Comparison of ENCODE assay signal across 23 cellular contexts in the genomic region with DNA sequence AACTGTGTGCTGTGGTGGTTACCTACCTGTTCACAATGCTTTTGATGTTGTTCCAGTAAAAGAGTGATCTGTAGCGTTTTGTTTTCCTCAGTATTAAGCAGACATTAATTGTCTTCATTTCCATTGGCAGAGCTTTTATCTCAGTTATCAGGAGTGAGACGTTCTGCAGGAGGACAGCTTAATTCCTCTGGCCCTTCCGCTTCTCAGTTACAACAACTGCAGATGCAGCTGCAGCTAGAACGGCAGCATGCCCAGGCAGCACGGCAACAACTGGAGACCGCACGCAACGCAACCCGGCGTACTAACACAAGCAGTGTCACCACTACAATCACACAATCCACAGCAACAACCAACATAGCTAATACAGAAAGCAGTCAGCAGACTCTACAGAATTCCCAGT.
A peak's percentile ranks its signal among the peaks of the same experiment; 100 is the strongest.
DNase-seq lines count a peak whose midpoint lies in the region; ATAC-seq and TF ChIP-seq lines count a peak whose summit lies in the region.
"Had no signal": no experiment of that assay in that cellular context is flagged by ENCODE, and none has a peak within 500 bp of the region (broad histone marks: within the 10 kb centered on the region; RNA-seq: fewer than 3 reads in every experiment).

No MANE protein-coding gene starts in this region.

- no peak for DNase-seq in activated naive CD4-positive, alpha-beta T cell treated with Interleukin-2 at 50 U/mL for 16 hours
- no peak for DNase-seq in RWPE1 (ENCODE audit: low spot score)
- no peak for DNase-seq in endodermal cell
- DNase-seq in progenitor cell of endocrine pancreas (ENCODE audit: low spot score, unreplicated experiment) = no peak
- no peak for DNase-seq in posterior cingulate gyrus
- DNase-seq: ACHN; Caco-2; CD4-positive, alpha-beta memory T cell; DMS 273 treated with DMSO at 0.1 percent for 48 hours; DND-41; GM23248; Kasumi-1; NCI-H1694; NCI-H2081 treated with DMSO at 0.1 percent for 48 hours; NCI-H2171 treated with DMSO at 0.1 percent for 48 hours; NCI-H446; NCI-H526; Peyer's patch had no signal

- no peaks in the 10 kb centered on the region for H3K27me3 Mint-ChIP-seq in activated naive CD4-positive, alpha-beta T cell treated with anti-CD3 and anti-CD28 coated beads, Interleukin-2, amount 50 U/mL, for 24 hours
- H3K27me3 Mint-ChIP-seq in endodermal cell (ENCODE audit: insufficient read depth) = no peaks in the 10 kb centered on the region
- H3K27me3 Mint-ChIP-seq in progenitor cell of endocrine pancreas = no peaks in the 10 kb centered on the region
- H3K27me3 Mint-ChIP-seq: CD4-positive, alpha-beta memory T cell had no signal

- no peaks in the 10 kb centered on the region for H3K9me3 ChIP-seq in endodermal cell (ENCODE audit: control insufficient read depth, low read length)
- H3K9me3 ChIP-seq: BLaER1 treated with 17β-estradiol and CSF1 and Interleukin-3, amounts not matched to agents 10 nM and 100 nM; Caco-2; HAP-1; Peyer's patch had no signal

- no peaks in the 10 kb centered on the region for H3K27me3 ChIP-seq in endodermal cell (ENCODE audit: control insufficient read depth, insufficient read depth, low read length, poor library complexity, severe bottlenecking)
- H3K27me3 ChIP-seq: BLaER1 treated with 17β-estradiol and CSF1 and Interleukin-3, amounts not matched to agents 10 nM and 100 nM; Peyer's patch had no signal

- H3K4me3 Mint-ChIP-seq in activated naive CD4-positive, alpha-beta T cell treated with anti-CD3 and anti-CD28 coated beads, Interleukin-2, amount 50 U/mL, for 24 hours = no peak overlapping the region
- H3K4me3 Mint-ChIP-seq in endodermal cell (no peak overlapping the region), progenitor cell of endocrine pancreas (ENCODE audit: low read depth) (no peak overlapping the region)
- H3K4me3 Mint-ChIP-seq: CD4-positive, alpha-beta memory T cell had no signal

- peaks cover 15% of the 10 kb centered on the region for H3K36me3 Mint-ChIP-seq in activated naive CD4-positive, alpha-beta T cell treated with anti-CD3 and anti-CD28 coated beads, Interleukin-2, amount 50 U/mL, for 24 hours
- H3K36me3 Mint-ChIP-seq in endodermal cell (ENCODE audit: low read depth) = peaks cover 54% of the 10 kb centered on the region
- peaks cover 21% of the 10 kb centered on the region for H3K36me3 Mint-ChIP-seq in progenitor cell of endocrine pancreas (ENCODE audit: insufficient read depth)

- H3K4me1 ChIP-seq in endodermal cell (ENCODE audit: control insufficient read depth, insufficient read depth, low read length) = no peaks in the 10 kb centered on the region

- H3K4me1 Mint-ChIP-seq in activated naive CD4-positive, alpha-beta T cell treated with anti-CD3 and anti-CD28 coated beads, Interleukin-2, amount 50 U/mL, for 24 hours = peaks cover 29% of the 10 kb centered on the region
- H3K4me1 Mint-ChIP-seq in endodermal cell = peaks cover 28% of the 10 kb centered on the region
- peaks cover 2% of the 10 kb centered on the region for H3K4me1 Mint-ChIP-seq in progenitor cell of endocrine pancreas (ENCODE audit: low read depth)

- POLR2A ChIA-PET in RWPE1 (lab: Yijun Ruan, JAX; ENCODE audit: low non-redundant PET) = no interaction called here

- 84 to 88% methylated on average over 3 to 10 of the region's 10 CpGs for WGBS in endodermal cell (ENCODE audit: insufficient coverage in 1 of 2, insufficient read length in 1 of 2), 2 experiments

- peak overlapping the region; percentile 21 for H3K27ac Mint-ChIP-seq in activated naive CD4-positive, alpha-beta T cell treated with anti-CD3 and anti-CD28 coated beads, Interleukin-2, amount 50 U/mL, for 24 hours
- H3K27ac Mint-ChIP-seq in endodermal cell (peak overlapping the region; percentile 67), progenitor cell of endocrine pancreas (peak overlapping the region; percentile 83)

- no peak for TF ChIP-seq CTCF in RWPE1 (conservative IDR thresholded peaks at IDR 0.05; ENCODE audit: low read depth)
- no peak for TF ChIP-seq CTCF in endodermal cell (conservative IDR thresholded peaks at IDR 0.05)
- no peak for TF ChIP-seq CTCF in progenitor cell of endocrine pancreas (IDR thresholded peaks at IDR 0.05; ENCODE audit: unreplicated experiment)

- H3K36me3 ChIP-seq in endodermal cell (ENCODE audit: control insufficient read depth, insufficient read depth, low read length) = peaks cover 76% of the 10 kb centered on the region

- intact Hi-C loops in posterior cingulate gyrus (cut with DNase I) = no loop called here

- H3K27ac ChIP-seq in RWPE1 (peak overlapping the region; percentile 41; the same call in 1 of the 2 replicates), endodermal cell (ENCODE audit: low read depth, low read length) (no peak overlapping the region)
- H3K27ac ChIP-seq: BLaER1 treated with 17β-estradiol and CSF1 and Interleukin-3, amounts not matched to agents 10 nM and 100 nM; GM23248; Peyer's patch had no signal

- H3K9me3 Mint-ChIP-seq in activated naive CD4-positive, alpha-beta T cell treated with anti-CD3 and anti-CD28 coated beads, Interleukin-2, amount 50 U/mL, for 24 hours = no peaks in the 10 kb centered on the region
- no peaks in the 10 kb centered on the region for H3K9me3 Mint-ChIP-seq in endodermal cell
- H3K9me3 Mint-ChIP-seq in progenitor cell of endocrine pancreas (ENCODE audit: low read depth) = no peaks in the 10 kb centered on the region

- ATAC-seq in GM21381 (IDR thresholded peaks at IDR 0.05; ENCODE audit: unreplicated experiment) = no peak
- ATAC-seq: GM12878 had no signal

- no peak overlapping the region for H3K4me3 ChIP-seq in endodermal cell (ENCODE audit: low read length)
- H3K4me3 ChIP-seq: BLaER1 treated with 17β-estradiol and CSF1 and Interleukin-3, amounts not matched to agents 10 nM and 100 nM; GM12878; GM23248; HAP-1; Peyer's patch had no signal

- H3K9ac ChIP-seq in endodermal cell (ENCODE audit: extremely low read depth, low read length, poor library complexity, severe bottlenecking) = no peak overlapping the region
- H3K9ac ChIP-seq: BLaER1 treated with 17β-estradiol and CSF1 and Interleukin-3, amounts not matched to agents 10 nM and 100 nM; GM23248 had no signal

- CTCF ChIA-PET in RWPE1 (lab: Yijun Ruan, JAX) = interaction anchor here (0.6 to 0.7 kb wide), 3 partner anchors 10 to 31 kb away, joined by 3 to 8 read pairs (median 3); no protein-coding TSS in a partner anchor

Comparison
In these comparisons a context has a peak if more than half of its experiments do, and no peak if none do; other contexts are left out.
1. H3K27ac Mint-ChIP-seq: peak in every context shown above with its lines; median percentile 83 in progenitor cell of endocrine pancreas; 67 in endodermal cell; 21 in activated naive CD4-positive, alpha-beta T cell treated with anti-CD3 and anti-CD28 coated beads, Interleukin-2, amount 50 U/mL, for 24 hours.